ENCODE assay signal across 8 cellular contexts in genomic region chr14:76773188-76773885, GRCh38. TPM values are rescaled to one million over a fixed set of nuclear protein-coding genes. Genes with fewer than 3 reads are reported as not detected.
DNase-seq lines count a peak whose midpoint lies in the region; TF ChIP-seq lines count a peak whose summit lies in the region.

No MANE protein-coding gene starts in this region.

- CTCF ChIA-PET in A673 (lab: Charles Lee), result no interaction called here

- BruUV-seq in A673 (replicated peaks; lab: Mats Ljungman, UMichigan), result no TSS peak

- H3K27ac ChIP-seq in dorsolateral prefrontal cortex (peak overlapping the region in 56 of 59 donors; percentile 10 to 90 (median 75)), A673 (ENCODE audit: low read depth, low read length, poor library complexity, severe bottlenecking) (no peak overlapping the region)

- H3K27me3 ChIP-seq in dorsolateral prefrontal cortex, result no peaks in the 10 kb centered on the region
- H3K27me3 ChIP-seq in A673 (replicated peaks; ENCODE audit: insufficient read depth, low read depth, low read length, poor library complexity), result no peaks in the 10 kb centered on the region

- POLR2A ChIA-PET in A673 (lab: Charles Lee; ENCODE audit: low non-redundant PET), result no interaction called here

- H3K4me3 ChIP-seq in dorsolateral prefrontal cortex (peak overlapping the region in 1 of 59 donors; percentile 13), A673 (ENCODE audit: low read depth, low read length, poor library complexity, severe bottlenecking) (no peak overlapping the region)

- intact Hi-C loops in dorsolateral prefrontal cortex (cut with DNase I), result no loop called here
- intact Hi-C loops in A673 (cut with micrococcal nuclease; ENCODE audit: unreplicated experiment), result no loop called here

- H3K4me1 ChIP-seq in A673 (ENCODE audit: insufficient read depth, low read length, poor library complexity, severe bottlenecking), result no peaks in the 10 kb centered on the region

- H3K36me3 ChIP-seq in A673 (ENCODE audit: insufficient read depth, low read length, poor library complexity, severe bottlenecking), result no peaks in the 10 kb centered on the region

- H3K9me3 ChIP-seq in A673 (ENCODE audit: low read depth, low read length, poor library complexity, severe bottlenecking), result no peaks in the 10 kb centered on the region

- DNase-seq in CD1c-positive myeloid dendritic cell (ENCODE audit: extremely low spot score), result peak; percentile 94
- peak; percentile 85 for DNase-seq in OCI-M1 (lab: John Stamatoyannopoulos, UW)
- peak in 3 of 10 donors; percentile 55 to 76 (median 55) for DNase-seq in dorsolateral prefrontal cortex
- peak; percentile 40 to 89 for DNase-seq in lung microvascular endothelial cell (ENCODE audit: low read depth in 2 of 2)
- peak; percentile 77 for DNase-seq in ureter (ENCODE audit: low spot score)
- DNase-seq in NCI-H2196 (lab: John Stamatoyannopoulos, UW; ENCODE audit: unreplicated experiment), result no peak
- DNase-seq in A673 (ENCODE audit: low spot score), result no peak
- no peak for DNase-seq in NCI-H510A treated with DMSO at 0.1 percent for 48 hours (lab: John Stamatoyannopoulos, UW)

- TF ChIP-seq CTCF in dorsolateral prefrontal cortex (IDR thresholded peaks at IDR 0.05 in 54 of 56, conservative IDR thresholded peaks at IDR 0.05 in 2 of 56; ENCODE audit: low read depth in 1 of 56, partially characterized antibody in 56 of 56) (no peak), A673 (conservative IDR thresholded peaks at IDR 0.05; ENCODE audit: low read depth, low read length) (no peak)

RNA-seq across cellular contexts. Expression of gene VASH1, which starts 12.1 kb away (rescaled TPM):
- total RNA-seq in dorsolateral prefrontal cortex (10 to 100 TPM; 19.4 to 63.3 (median 33.9) TPM), lung microvascular endothelial cell (11.6 and 15.3 TPM in 2 replicates), ureter (9.0 TPM), A673 (2021) (6.8 and 9.2 TPM in 2 replicates)

RNA-seq across cellular contexts. Expression of gene ANGEL1, which starts 39.3 kb away (rescaled TPM):
- total RNA-seq in dorsolateral prefrontal cortex (10 to 100 TPM; 25.7 to 56.1 (median 41.1) TPM), lung microvascular endothelial cell (4.1 and 4.4 TPM in 2 replicates), ureter (32.1 TPM), A673 (2021) (19.8 and 19.9 TPM in 2 replicates)

RNA-seq across cellular contexts. Expression of gene LRRC74A, which starts 52.9 kb away (rescaled TPM):
- not detected for total RNA-seq in dorsolateral prefrontal cortex
- not detected in 2 replicates for total RNA-seq in lung microvascular endothelial cell
- not detected for total RNA-seq in ureter
- not detected in 2 replicates for total RNA-seq in A673 (2021)

Comparison
In these comparisons a context has a peak if more than half of its experiments do, and no peak if none do; other contexts are left out.
1. DNase-seq: peak in CD1c-positive myeloid dendritic cell (single experiment), OCI-M1 (single experiment), lung microvascular endothelial cell (2 of 2) and ureter (single experiment); none in NCI-H2196 (single experiment), A673 (single experiment) and NCI-H510A treated with DMSO at 0.1 percent for 48 hours (single experiment).